1 cellular context compared by ENCODE assay signal in genomic region chr12:113183030-113183589, GRCh38.
TF ChIP-seq lines count a peak whose summit lies in the region.

No MANE protein-coding gene starts in this region.

TF ChIP-seq in K562, 482 proteins besides CTCF, POLR2A, EP300 and RAD21:
- TF ChIP-seq BCOR (IDR thresholded peaks at IDR 0.05) (peak; percentile 63; the same call in 1 of the 2 replicates), CREB3L1 (IDR thresholded peaks at IDR 0.05; ENCODE audit: borderline replicate concordance, low read depth) (no peak), RBM14 (IDR thresholded peaks at IDR 0.05; ENCODE audit: borderline replicate concordance, insufficient read depth, low read depth, low read length) (no peak), JUND (IDR thresholded peaks at IDR 0.05; ENCODE audit: borderline replicate concordance, low read depth, low read length) (no peak), JUND (tag; IDR thresholded peaks at IDR 0.05; ENCODE audit: borderline replicate concordance, low read depth, low read length) (no peak), RBM25 (IDR thresholded peaks at IDR 0.05; ENCODE audit: low read depth, low read length, severe bottlenecking) (peak; percentile 77), MEIS2 (IDR thresholded peaks at IDR 0.05; ENCODE audit: partially characterized antibody) (no peak), ZFP36 (IDR thresholded peaks at IDR 0.05; ENCODE audit: low read depth, low read length, partially characterized antibody) (peak; percentile 41), ZKSCAN1 (IDR thresholded peaks at IDR 0.05; ENCODE audit: low read depth, low read length) (peak; percentile 90), PHF21A (IDR thresholded peaks at IDR 0.05; ENCODE audit: borderline replicate concordance, low read depth) (no peak)
